Comparison of ENCODE assay signal across 28 cellular contexts in genomic region chr3:9542182-9542581, GRCh38. TPM values are rescaled to one million over a fixed set of nuclear protein-coding genes. Genes with fewer than 3 reads are reported as not detected.
"Had no signal": no experiment of that assay in that cellular context is flagged by ENCODE, and none has a peak within 500 bp of the region (broad histone marks: within the 10 kb centered on the region; RNA-seq: fewer than 3 reads in every experiment).

No MANE protein-coding gene starts in this region.

- H3K4me3 ChIP-seq: colonic mucosa, gastrocnemius medialis, heart right ventricle, left lung, lower lobe of right lung, mucosa of descending colon had no signal

- H3K36me3 Mint-ChIP-seq: mesothelial cell of epicardium, naive B cell had no signal

- DNase-seq: colonic mucosa; cortex of kidney; effector CD8-positive, alpha-beta T cell; effector memory CD8-positive, alpha-beta T cell; endodermal cell; erythroblast; foreskin fibroblast; foreskin melanocyte; gastrocnemius medialis; glutamatergic neuron; heart right ventricle; hippocampal formation; left cardiac atrium; left lung; left ventricle myocardium superior; lower lobe of right lung; mesenchymal stem cell; mucosa of descending colon; naive B cell had no signal

- H3K4me1 ChIP-seq: colonic mucosa, gastrocnemius medialis, heart right ventricle, left lung, lower lobe of right lung had no signal

- H3K27ac ChIP-seq: colonic mucosa, epithelial cell of prostate, gastrocnemius medialis, heart right ventricle, left lung, lower lobe of right lung had no signal

- H3K27me3 ChIP-seq: colonic mucosa, gastrocnemius medialis had no signal

- H3K9me3 Mint-ChIP-seq: dendritic cell treated with granulocyte-macrophage colony-stimulating factor and Interleukin-4, amounts not matched to agents 40 ng/mL and 50 ng/mL, for 4 days; effector memory CD8-positive, alpha-beta T cell; mesothelial cell of epicardium had no signal

- H3K36me3 ChIP-seq: colonic mucosa, gastrocnemius medialis, heart right ventricle, left lung, lower lobe of right lung had no signal

- H3K9me3 ChIP-seq: colonic mucosa, gastrocnemius medialis, left lung, lower lobe of right lung, mucosa of descending colon had no signal

- H3K4me3 Mint-ChIP-seq: dendritic cell treated with granulocyte-macrophage colony-stimulating factor and Interleukin-4, amounts not matched to agents 40 ng/mL and 50 ng/mL, for 4 days; effector memory CD8-positive, alpha-beta T cell; endodermal cell; mesothelial cell of epicardium; naive B cell had no signal

- ATAC-seq: effector memory CD8-positive, alpha-beta T cell; esophagus mucosa; gastrocnemius medialis; heart right ventricle; left cardiac atrium; left lung; left ventricle myocardium superior; lower lobe of right lung; mucosa of descending colon had no signal

- H3K4me1 Mint-ChIP-seq: endodermal cell, mesothelial cell of epicardium, naive B cell had no signal

- H3K27ac Mint-ChIP-seq: dendritic cell treated with granulocyte-macrophage colony-stimulating factor and Interleukin-4, amounts not matched to agents 40 ng/mL and 50 ng/mL, for 4 days; effector memory CD8-positive, alpha-beta T cell; endodermal cell; mesothelial cell of epicardium; naive B cell had no signal

RNA-seq across cellular contexts. Expression of gene LHFPL4, which starts 11.4 kb away (rescaled TPM):
- total RNA-seq: esophagus mucosa, gastrocnemius medialis, glomerular endothelial cell, heart right ventricle, kidney epithelial cell, left cardiac atrium, left lung, left ventricle myocardium superior, lower lobe of right lung, mesenteric fat pad, mesothelial cell of epicardium, myocyte had no signal
- polyA plus RNA-seq: heart right ventricle, keratinocyte had no signal
